ENCODE assay signal across 22 cellular contexts in the genomic region with DNA sequence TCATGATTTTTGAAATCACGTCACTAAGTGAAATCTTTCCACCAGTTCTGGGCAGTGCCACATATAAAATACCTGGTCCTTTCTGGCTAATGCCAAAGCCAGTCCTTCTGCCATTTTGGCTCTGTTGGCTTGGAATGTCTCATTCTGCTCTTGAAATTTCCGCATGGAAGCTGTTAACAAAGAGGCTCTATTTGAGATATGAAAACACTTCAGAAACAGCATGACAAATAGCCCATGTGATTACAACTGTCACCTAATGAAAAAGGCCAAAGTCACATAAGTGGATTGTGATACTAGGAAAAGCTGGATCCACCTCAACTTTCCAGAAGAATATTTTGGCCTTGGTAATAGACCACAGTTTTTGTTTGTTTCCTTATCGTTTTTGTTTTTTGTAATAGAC. TPM values are rescaled to one million over a fixed set of nuclear protein-coding genes. Genes with fewer than 3 reads are reported as not detected.
A peak's percentile ranks its signal among the peaks of the same experiment; 100 is the strongest.
DNase-seq lines count a peak whose midpoint lies in the region; ATAC-seq lines count a peak whose summit lies in the region.
"Had no signal": no experiment of that assay in that cellular context is flagged by ENCODE, and none has a peak within 500 bp of the region (broad histone marks: within the 10 kb centered on the region; RNA-seq: fewer than 3 reads in every experiment).

No MANE protein-coding gene starts in this region.

- DNase-seq in NCI-H2029 (lab: John Stamatoyannopoulos, UW): peak; percentile 17
- no peak for DNase-seq in NCI-H2029 treated with DMSO at 0.1 percent for 48 hours (lab: John Stamatoyannopoulos, UW)
- peak; percentile 87 for DNase-seq in SK-MEL-5 (ENCODE audit: low read depth, low spot score)
- DNase-seq in pons (ENCODE audit: low spot score): peak; percentile 11
- DNase-seq in OCI-M2 (lab: John Stamatoyannopoulos, UW; ENCODE audit: unreplicated experiment): no peak
- DNase-seq: 8988T; ACHN; AML-193; BE2C; Calu3; CD4-positive, alpha-beta T cell; CD8-positive, alpha-beta memory T cell; COR-L47; DMS79; EL; GDM1; GM23248; H9 had no signal

- ATAC-seq in HG02884 (IDR thresholded peaks at IDR 0.05; ENCODE audit: unreplicated experiment): no peak
- ATAC-seq: A549, GM12878, HCT116 had no signal

- in situ Hi-C loops in SK-MEL-5 (cut with HindIII; ENCODE audit: low pct_unique_long_range_greater_than_20kb, low sequenced_read_pairs): loop anchor here (25.0 kb wide), 1 partner anchor 134 kb away; no protein-coding TSS in a partner anchor

RNA-seq across cellular contexts. Expression of gene GOLGA1, which starts 12.8 kb away (rescaled TPM):
- 25.1 and 25.9 TPM in 2 replicates for total RNA-seq in SK-MEL-5 (2014; rRNA removed; shearing (Covaris generic))
- 23.7 and 28.2 TPM in 2 replicates for polyA plus RNA-seq in SK-MEL-5 (2015; cell fraction: cytosol; rRNA removed)
- polyA plus RNA-seq in SK-MEL-5 (2015; cell fraction: nucleus; rRNA removed): 59.7 and 70.2 TPM in 2 replicates

Comparison
In these comparisons a context has a peak if more than half of its experiments do, and no peak if none do; other contexts are left out.
1. DNase-seq: peak in NCI-H2029 (single experiment), SK-MEL-5 (single experiment) and pons (single experiment); none in NCI-H2029 treated with DMSO at 0.1 percent for 48 hours (single experiment) and OCI-M2 (single experiment).